In the genomic region with DNA sequence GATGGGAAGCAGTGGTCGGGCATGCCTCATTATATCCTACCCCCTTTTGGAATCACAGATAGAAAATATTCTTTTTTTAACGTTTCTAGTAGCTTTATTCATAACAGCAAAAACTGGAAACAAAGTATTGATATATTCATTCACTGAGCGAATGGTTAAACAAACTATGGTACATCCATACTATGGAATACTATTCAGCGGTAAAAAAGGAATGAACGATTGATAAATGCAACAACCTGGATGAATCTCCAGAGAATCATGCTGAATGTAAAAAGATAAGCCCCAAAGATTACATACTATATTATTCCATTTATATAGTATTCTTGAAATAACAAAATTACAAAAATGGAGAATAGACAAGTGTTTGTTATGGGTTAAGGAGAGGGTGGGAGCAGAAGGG, we compare ENCODE assay signal across 29 cellular contexts. TPM values are rescaled to one million over a fixed set of nuclear protein-coding genes. Genes with fewer than 3 reads are reported as not detected.
"Had no signal": no experiment of that assay in that cellular context is flagged by ENCODE, and none has a peak within 500 bp of the region (broad histone marks: within the 10 kb centered on the region; RNA-seq: fewer than 3 reads in every experiment).

No MANE protein-coding gene starts in this region.

- H3K36me3 ChIP-seq: stomach, suprapubic skin, thoracic aorta, thyroid gland, tibial artery, tibial nerve, transverse colon, upper lobe of left lung, upper lobe of right lung, uterus, vagina had no signal

- H3K4me1 ChIP-seq: stomach, suprapubic skin, testis, thyroid gland, tibial artery, tibial nerve, transverse colon, upper lobe of left lung, upper lobe of right lung, uterus, vagina had no signal

- H3K27me3 ChIP-seq: testis, thyroid gland, upper lobe of left lung, uterus had no signal

- H3K27ac ChIP-seq: stomach, suprapubic skin, testis, thoracic aorta, thyroid gland, tibial artery, tibial nerve, transverse colon, upper lobe of left lung, upper lobe of right lung, uterus, vagina had no signal

- ATAC-seq: stimulated activated effector memory CD8-positive, alpha-beta T cell treated with anti-CD3 and anti-CD28 coated beads, Interleukin-12 subunit alpha, Interleukin-12 subunit beta, amount 100 ng/mL, for 72 hours; stimulated activated memory B cell treated with anti-CD40 and anti-IgM and Interleukin-4, amounts not matched to agents 10 μg/mL and 1 μg/mL and 100 μg/mL, for 72 hours; stimulated activated naive B cell treated with anti-CD40 and anti-IgM and Interleukin-4, amounts not matched to agents 10 μg/mL and 1 μg/mL and 100 μg/mL, for 72 hours; stimulated activated naive CD8-positive, alpha-beta T cell treated with anti-CD3 and anti-CD28 coated beads, Interleukin-15, amount 100 ng/mL, for 72 hours; stimulated activated naive CD8-positive, alpha-beta T cell treated with anti-CD3 and anti-CD28 coated beads, Interleukin-15, Interleukin-2, amounts not matched to agents 100 U/mL and 50 U/mL, for 24 hours; upper lobe of right lung had no signal

- FAIRE-seq: urothelium cell line had no signal

- H3K9me3 ChIP-seq: suprapubic skin, testis, thoracic aorta, thyroid gland, tibial artery, upper lobe of right lung, uterus, vagina had no signal

- DNase-seq: stimulated activated CD4-positive, alpha-beta T cell treated with anti-CD3 and anti-CD28 coated beads, Interleukin-2, amount 100 ng/mL, for 48 hours; stimulated activated CD4-positive, alpha-beta T cell treated with anti-CD3 and anti-CD28 coated beads, Interleukin-4, amount 100 ng/mL, for 1 hour; stimulated activated CD4-positive, alpha-beta T cell treated with anti-CD3 and anti-CD28 coated beads, Interleukin-4, amount 100 ng/mL, for 24 hours; stimulated activated CD4-positive, alpha-beta T cell treated with anti-CD3 and anti-CD28 coated beads, Interleukin-4, amount 100 ng/mL, for 4 hours; stimulated activated CD8-positive, alpha-beta memory T cell treated with anti-CD3 and anti-CD28 coated beads, Interleukin-4, amount 100 ng/mL, for 48 hours; stimulated activated naive B cell treated with anti-CD40 and anti-IgM and Interleukin-4, amounts not matched to agents 10 μg/mL and 1 μg/mL and 100 μg/mL, for 72 hours; stimulated activated naive CD4-positive, alpha-beta T cell; stimulated activated naive CD4-positive, alpha-beta T cell treated with Interleukin-2 at 50 U/mL for 16 hours; stimulated activated naive CD8-positive, alpha-beta T cell treated with anti-CD3 and anti-CD28 coated beads, Interleukin-15, amount 100 ng/mL, for 72 hours; stimulated activated naive CD8-positive, alpha-beta T cell treated with anti-CD3 and anti-CD28 coated beads, Interleukin-15, Interleukin-2, amounts not matched to agents 100 U/mL and 50 U/mL, for 24 hours; stomach; substantia nigra; testis; thyroid gland; tibial artery; transverse colon; upper lobe of left lung; uterus had no signal

- H3K4me3 ChIP-seq: stomach, suprapubic skin, testis, thoracic aorta, thyroid gland, tibial artery, tibial nerve, transverse colon, upper lobe of left lung, upper lobe of right lung, uterus, vagina had no signal

RNA-seq across cellular contexts. Expression of a gene that starts 7.5 kb away (rescaled TPM):
- total RNA-seq: thoracic aorta, thyroid gland, upper lobe of left lung, upper lobe of right lung had no signal

RNA-seq across cellular contexts. Expression of a gene that starts 22.0 kb away (rescaled TPM):
- total RNA-seq: stomach, subcutaneous adipose tissue, testis, thoracic aorta, thyroid gland, tibial nerve, transverse colon, upper lobe of left lung, upper lobe of right lung, ureter, urinary bladder, uterus, vagina had no signal
- polyA plus RNA-seq: stomach, urinary bladder had no signal

RNA-seq across cellular contexts. Expression of a gene that starts 53.8 kb away (rescaled TPM):
- total RNA-seq: thoracic aorta, vagina had no signal
